10 cellular contexts compared by ENCODE assay signal in the genomic region with DNA sequence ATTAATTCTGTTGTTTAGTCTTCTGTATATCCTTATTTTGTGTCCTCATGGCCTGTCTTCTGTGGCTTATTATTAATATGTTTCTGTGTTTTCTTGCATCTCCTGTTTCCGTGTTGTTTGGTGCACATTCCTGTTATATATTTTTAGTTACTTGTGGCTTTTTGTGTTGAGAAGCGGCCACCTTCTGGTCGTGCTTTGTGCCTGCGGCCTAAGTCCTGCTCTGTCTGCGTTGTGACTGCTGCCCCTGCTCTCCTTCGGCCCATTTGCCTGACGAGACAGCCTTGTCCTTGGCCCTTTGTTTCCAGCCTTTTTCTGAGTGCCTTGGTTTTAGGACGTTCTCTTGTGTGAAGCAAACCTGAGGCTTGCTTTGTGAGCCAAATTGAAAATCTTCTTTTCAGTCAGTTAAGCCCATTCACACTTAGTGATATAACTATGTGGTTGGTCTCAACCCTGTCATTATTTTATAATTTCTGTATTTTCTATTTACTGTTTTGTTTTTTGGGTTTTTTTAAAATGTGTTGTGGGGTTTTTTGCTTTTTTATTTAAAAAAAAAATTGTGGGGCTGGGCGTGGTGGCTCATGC.
A peak's percentile ranks its signal among the peaks of the same experiment; 100 is the strongest.
DNase-seq lines count a peak whose midpoint lies in the region; ATAC-seq and TF ChIP-seq lines count a peak whose summit lies in the region.
"Had no signal": no experiment of that assay in that cellular context is flagged by ENCODE, and none has a peak within 500 bp of the region (broad histone marks: within the 10 kb centered on the region; RNA-seq: fewer than 3 reads in every experiment).

No MANE protein-coding gene starts in this region.

- TF ChIP-seq CTCF in LNCAP (IDR thresholded peaks at IDR 0.05) (peak; percentile 36; the same call in 1 of the 2 replicates), nephron progenitor cell (IDR thresholded peaks at IDR 0.05) (no peak)

- peaks cover 28% of the 10 kb centered on the region for H3K4me1 Mint-ChIP-seq in central memory CD8-positive, alpha-beta T cell
- H3K4me1 Mint-ChIP-seq in nephron progenitor cell, result no peaks in the 10 kb centered on the region

- DNase-seq in NCI-H2196 (lab: John Stamatoyannopoulos, UW; ENCODE audit: unreplicated experiment) (peak; percentile 11), NCI-H2196 treated with DMSO at 0.1 percent for 48 hours (lab: John Stamatoyannopoulos, UW; ENCODE audit: unreplicated experiment) (no peak), nephron progenitor cell (no peak), SIG-M5 treated with dmso at 0.1 percent for 504 hours (lab: John Stamatoyannopoulos, UW; ENCODE audit: unreplicated experiment) (no peak)
- no peak for DNase-seq in central memory CD8-positive, alpha-beta T cell (ENCODE audit: low spot score in 2 of 2)
- no peak for DNase-seq in stimulated activated CD4-positive, alpha-beta T cell treated with anti-CD3 and anti-CD28 coated beads, Interleukin-4, amount 100 ng/mL, for 1 hour
- DNase-seq: left ventricle myocardium superior, NCI-H1436 had no signal

- H3K9me3 Mint-ChIP-seq in central memory CD8-positive, alpha-beta T cell, result no peaks in the 10 kb centered on the region
- peaks cover 3% of the 10 kb centered on the region for H3K9me3 Mint-ChIP-seq in nephron progenitor cell

- H3K36me3 Mint-ChIP-seq in central memory CD8-positive, alpha-beta T cell (ENCODE audit: insufficient read depth), result peaks cover 29% of the 10 kb centered on the region
- peaks cover 74% of the 10 kb centered on the region for H3K36me3 Mint-ChIP-seq in nephron progenitor cell (ENCODE audit: low read depth)

- no peak overlapping the region for H3K4me3 Mint-ChIP-seq in central memory CD8-positive, alpha-beta T cell
- H3K4me3 Mint-ChIP-seq in nephron progenitor cell, result no peak overlapping the region

- no peak for ATAC-seq in central memory CD8-positive, alpha-beta T cell (replicated peaks; ENCODE audit: extremely low read depth, poor library complexity, severe bottlenecking)
- no peak for ATAC-seq in HG03342 (IDR thresholded peaks at IDR 0.05; ENCODE audit: unreplicated experiment)
- ATAC-seq: left ventricle myocardium superior had no signal

- no peaks in the 10 kb centered on the region for H3K27me3 Mint-ChIP-seq in central memory CD8-positive, alpha-beta T cell
- no peaks in the 10 kb centered on the region for H3K27me3 Mint-ChIP-seq in nephron progenitor cell (ENCODE audit: low read depth, poor library complexity)

- H3K27ac Mint-ChIP-seq in central memory CD8-positive, alpha-beta T cell (ENCODE audit: low read depth), result peak overlapping the region; percentile 85
- peak overlapping the region; percentile 43 for H3K27ac Mint-ChIP-seq in nephron progenitor cell
